ENCODE assay signal across 26 cellular contexts in genomic region chr19:27872370-27872769, GRCh38.
DNase-seq lines count a peak whose midpoint lies in the region; ATAC-seq, FAIRE-seq and TF ChIP-seq lines count a peak whose summit lies in the region.
"Had no signal": no experiment of that assay in that cellular context is flagged by ENCODE, and none has a peak within 500 bp of the region (broad histone marks: within the 10 kb centered on the region; RNA-seq: fewer than 3 reads in every experiment).

No MANE protein-coding gene starts in this region.

- no peaks in the 10 kb centered on the region for H3K27me3 ChIP-seq in HepG2 (ENCODE audit: control insufficient read depth in 1 of 2, insufficient read depth in 2 of 2, low read length in 2 of 2)
- no peaks in the 10 kb centered on the region for H3K27me3 ChIP-seq in right lobe of liver
- H3K27me3 ChIP-seq in body of pancreas: no peaks in the 10 kb centered on the region
- H3K27me3 ChIP-seq: BE2C, BLaER1 had no signal

- intact Hi-C loops in HepG2 (cut with micrococcal nuclease; ENCODE audit: unreplicated experiment) (no loop called here), right lobe of liver (cut with DNase I) (no loop called here), body of pancreas (cut with DNase I) (no loop called here)

- WGBS in HepG2 (ENCODE audit: low lambda C conversion rate): 17% methylated on average over 4 of the region's 4 CpGs
- WGBS in right lobe of liver (ENCODE audit: insufficient coverage, low coverage, low lambda C conversion rate, missing lambda C conversion rate): 53% methylated on average over 4 of the region's 4 CpGs
- 63 to 73% methylated on average over 4 of the region's 4 CpGs for WGBS in body of pancreas, 2 donors

- TF ChIP-seq RAD21 in HepG2 (CRISPR knock-in tag; IDR thresholded peaks at IDR 0.05): no peak

- H3K4me1 ChIP-seq in HepG2 (ENCODE audit: insufficient read depth, low read length) (no peaks in the 10 kb centered on the region), right lobe of liver (no peaks in the 10 kb centered on the region), body of pancreas (no peaks in the 10 kb centered on the region)
- H3K4me1 ChIP-seq: BE2C had no signal

- no peaks in the 10 kb centered on the region for H3K79me2 ChIP-seq in HepG2 (ENCODE audit: insufficient read depth, low read length)

- POLR2A ChIA-PET in HepG2 (lab: Yijun Ruan, JAX): no interaction called here

- DNase-seq in HepG2 (ENCODE audit: low spot score): no peak
- DNase-seq in right lobe of liver: no peak
- DNase-seq in HTR-8/SVneo (ENCODE audit: insufficient read length, low spot score): no peak
- no peak for DNase-seq in urothelium cell line (ENCODE audit: low spot score)
- DNase-seq in body of pancreas: no peak
- DNase-seq: ACHN; BE2C; C1 segment of cervical spinal cord; CD4-positive, alpha-beta memory T cell; CD4-positive, CD25-positive, alpha-beta regulatory T cell; CD8-positive, alpha-beta memory T cell; COR-L47; DMS 273 treated with DMSO at 0.1 percent for 48 hours; DMS153; DMS53; DMS79; DND-41; EL; GDM1 had no signal

- no TSS peak for BruUV-seq in HepG2 (replicated peaks; lab: Mats Ljungman, UMichigan)

- in situ Hi-C loops in HepG2 (cut with HindIII; ENCODE audit: extremely low pct_ligation_motif_present, low pct_unique_long_range_greater_than_20kb): no loop called here

- H3K27ac ChIP-seq in HepG2 (ENCODE audit: extremely low read length, insufficient read depth, low read length) (no peak overlapping the region), right lobe of liver (no peak overlapping the region), body of pancreas (no peak overlapping the region)
- H3K27ac ChIP-seq: 22Rv1, BLaER1 had no signal

- TF ChIP-seq POLR2A in HepG2 (IDR thresholded peaks at IDR 0.05; ENCODE audit: insufficient read depth in 1 of 2, low read depth in 2 of 2, low read length in 2 of 2) (no peak), right lobe of liver (IDR thresholded peaks at IDR 0.05) (no peak), body of pancreas (IDR thresholded peaks at IDR 0.05) (no peak)

- TF ChIP-seq CTCF in HepG2 (CRISPR knock-in tag; IDR thresholded peaks at IDR 0.05): no peak
- TF ChIP-seq CTCF in right lobe of liver (IDR thresholded peaks at IDR 0.05): no peak
- TF ChIP-seq CTCF in body of pancreas (IDR thresholded peaks at IDR 0.05): no peak

- no peak for ATAC-seq in HepG2
- no peak for ATAC-seq in right lobe of liver
- no peak for ATAC-seq in GM18511 (IDR thresholded peaks at IDR 0.05; ENCODE audit: unreplicated experiment)
- no peak for ATAC-seq in body of pancreas
- ATAC-seq: GM12878 had no signal

- H3K4me3 ChIP-seq in HepG2 (replicated peaks in 1 of 3; ENCODE audit: insufficient read depth in 1 of 3, low read depth in 2 of 3, low read length in 3 of 3): no peak overlapping the region
- no peak overlapping the region for H3K4me3 ChIP-seq in right lobe of liver
- H3K4me3 ChIP-seq in body of pancreas: no peak overlapping the region
- H3K4me3 ChIP-seq: BLaER1, GM12878 had no signal

- no peak overlapping the region for H2AFZ ChIP-seq in HepG2 (ENCODE audit: low read length)

- H3K9me3 ChIP-seq in HepG2 (ENCODE audit: low read length): peaks cover 87% of the 10 kb centered on the region
- no peaks in the 10 kb centered on the region for H3K9me3 ChIP-seq in right lobe of liver
- peaks cover 0 to 5% (median 0%) of the 10 kb centered on the region in 3 donors for H3K9me3 ChIP-seq in body of pancreas
- H3K9me3 ChIP-seq: BE2C, BLaER1 had no signal

- CTCF ChIA-PET in HepG2 (lab: Yijun Ruan, JAX; ENCODE audit: low intra/inter-chr PET ratio, low total read pairs): no interaction called here

- TF ChIP-seq EP300 in HepG2 (IDR thresholded peaks at IDR 0.05; ENCODE audit: low read depth in 2 of 2, low read length in 2 of 2): no peak
- TF ChIP-seq EP300 in HepG2 (CRISPR knock-in tag; IDR thresholded peaks at IDR 0.05; ENCODE audit: borderline replicate concordance): no peak

- H4K20me1 ChIP-seq in HepG2 (ENCODE audit: insufficient read depth, low read length): no peaks in the 10 kb centered on the region
- H4K20me1 ChIP-seq: BLaER1 had no signal

- H3K9ac ChIP-seq in HepG2 (ENCODE audit: insufficient read depth, low read depth, low read length): no peak overlapping the region
- H3K9ac ChIP-seq: BLaER1 had no signal

- H3K36me3 ChIP-seq in HepG2 (replicated peaks in 1 of 2; ENCODE audit: control insufficient read depth in 1 of 2, insufficient read depth in 2 of 2, low read length in 2 of 2): no peaks in the 10 kb centered on the region
- no peaks in the 10 kb centered on the region for H3K36me3 ChIP-seq in right lobe of liver
- H3K36me3 ChIP-seq in body of pancreas (replicated peaks in 1 of 2; ENCODE audit: insufficient read depth in 1 of 2, low read depth in 2 of 2): no peaks in the 10 kb centered on the region
- H3K36me3 ChIP-seq: BE2C, BLaER1 had no signal

- H3K4me2 ChIP-seq in HepG2 (ENCODE audit: low read depth, low read length): no peak overlapping the region
- H3K4me2 ChIP-seq: BLaER1 had no signal

- FAIRE-seq in HepG2 (lab: Jason Lieb, UNC) (no peak), HTR-8/SVneo (lab: Jason Lieb, UNC) (peak; percentile 44), urothelium cell line (lab: Jason Lieb, UNC) (peak; percentile 98)
- FAIRE-seq: GM12878, GM12892, GM18507, GM19239 had no signal

TF ChIP-seq in HepG2, 621 proteins besides CTCF, POLR2A, EP300 and RAD21:
- TF ChIP-seq CREB1 (IDR thresholded peaks at IDR 0.05) (peak; percentile 92), CREB1 (CRISPR knock-in tag; IDR thresholded peaks at IDR 0.05) (no peak), KDM5B (CRISPR knock-in tag; IDR thresholded peaks at IDR 0.05; ENCODE audit: borderline replicate concordance) (no peak)
